ENCODE assay signal across 17 cellular contexts in the genomic region with DNA sequence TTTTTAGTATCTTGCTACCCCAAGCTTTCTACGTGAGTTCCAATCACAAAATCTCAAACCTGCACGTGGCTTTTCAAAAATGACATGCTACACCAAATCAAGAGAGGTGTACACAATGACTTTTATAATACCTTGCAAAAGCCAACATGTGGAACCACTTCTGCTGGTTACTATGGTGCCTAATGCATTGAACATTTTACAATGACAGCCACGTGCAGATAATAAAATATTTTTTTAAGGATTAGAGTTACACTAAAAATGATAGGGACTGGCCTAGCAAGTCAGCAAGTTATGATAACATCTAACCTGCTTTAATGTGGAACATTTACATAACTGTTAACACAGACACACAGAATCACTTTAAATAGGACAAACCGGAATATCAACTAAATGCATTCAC. TPM values are rescaled to one million over a fixed set of nuclear protein-coding genes. Genes with fewer than 3 reads are reported as not detected.
A peak's percentile ranks its signal among the peaks of the same experiment; 100 is the strongest.
DNase-seq lines count a peak whose midpoint lies in the region; ATAC-seq, FAIRE-seq and TF ChIP-seq lines count a peak whose summit lies in the region.
"Had no signal": no experiment of that assay in that cellular context is flagged by ENCODE, and none has a peak within 500 bp of the region (broad histone marks: within the 10 kb centered on the region; RNA-seq: fewer than 3 reads in every experiment).

No MANE protein-coding gene starts in this region.

- H3K4me1 Mint-ChIP-seq in CD8-positive, alpha-beta memory T cell, result peaks cover 48 to 76% (median 75%) of the 10 kb centered on the region in 3 donors
- peaks cover 39% of the 10 kb centered on the region for H3K4me1 Mint-ChIP-seq in central memory CD8-positive, alpha-beta T cell
- H3K4me1 Mint-ChIP-seq in T-helper 2 cell treated with Interferon-gamma antibody and Interleukin-4, amounts not matched to agents 5 μg/mL and 100 μg/mL, for 36 hours (ENCODE audit: low read depth), result peaks cover 27% of the 10 kb centered on the region

- ATAC-seq in central memory CD8-positive, alpha-beta T cell (replicated peaks; ENCODE audit: extremely low read depth, poor library complexity, severe bottlenecking), result no peak
- no peak for ATAC-seq in HG02763 (IDR thresholded peaks at IDR 0.05; ENCODE audit: unreplicated experiment)
- ATAC-seq: activated CD8-positive, alpha-beta T cell treated with anti-CD3 and anti-CD28 coated beads, Interleukin-2, amount 10 ng/mL, durations not matched to agents 7 days and 5 days had no signal

- peak; percentile 76 for FAIRE-seq in GM12891 (lab: Jason Lieb, UNC)

- no peaks in the 10 kb centered on the region for H3K36me3 ChIP-seq in CD8-positive, alpha-beta memory T cell (ENCODE audit: insufficient read depth, low read length)
- H3K36me3 ChIP-seq: thyroid gland had no signal

- H3K4me1 ChIP-seq in CD8-positive, alpha-beta memory T cell (ENCODE audit: insufficient read depth, low read length), result peaks cover 29% of the 10 kb centered on the region

- peak overlapping the region in 7 of 8 donors; percentile 26 to 86 (median 72) for H3K27ac Mint-ChIP-seq in CD8-positive, alpha-beta memory T cell
- H3K27ac Mint-ChIP-seq in central memory CD8-positive, alpha-beta T cell (ENCODE audit: low read depth), result peak overlapping the region; percentile 32
- no peak overlapping the region for H3K27ac Mint-ChIP-seq in T-helper 2 cell treated with Interferon-gamma antibody and Interleukin-4, amounts not matched to agents 5 μg/mL and 100 μg/mL, for 36 hours
- H3K27ac Mint-ChIP-seq: activated B cell treated with CpG ODN at 0.5 μM for 24 hours; activated CD8-positive, alpha-beta T cell treated with anti-CD3 and anti-CD28 coated beads, Interleukin-2, amount 10 ng/mL, durations not matched to agents 7 days and 5 days; B cell had no signal

- H3K27me3 ChIP-seq in CD8-positive, alpha-beta memory T cell (ENCODE audit: insufficient read depth, low read length, poor library complexity, severe bottlenecking), result no peaks in the 10 kb centered on the region
- H3K27me3 ChIP-seq: thyroid gland had no signal

- no peak for TF ChIP-seq POLR2A in GM12891 (IDR thresholded peaks at IDR 0.05; ENCODE audit: low read depth, low read length)

- H3K9me3 ChIP-seq in CD8-positive, alpha-beta memory T cell (ENCODE audit: low read length), result no peaks in the 10 kb centered on the region
- H3K9me3 ChIP-seq: left ventricle myocardium inferior, thyroid gland had no signal

- H3K27me3 Mint-ChIP-seq in CD8-positive, alpha-beta memory T cell, result no peaks in the 10 kb centered on the region
- no peaks in the 10 kb centered on the region for H3K27me3 Mint-ChIP-seq in central memory CD8-positive, alpha-beta T cell
- no peaks in the 10 kb centered on the region for H3K27me3 Mint-ChIP-seq in T-helper 2 cell treated with Interferon-gamma antibody and Interleukin-4, amounts not matched to agents 5 μg/mL and 100 μg/mL, for 36 hours (ENCODE audit: low read depth)
- H3K27me3 Mint-ChIP-seq: activated B cell treated with CpG ODN at 0.5 μM for 24 hours, B cell had no signal

- H3K9me3 Mint-ChIP-seq in CD8-positive, alpha-beta memory T cell, result no peaks in the 10 kb centered on the region
- no peaks in the 10 kb centered on the region for H3K9me3 Mint-ChIP-seq in central memory CD8-positive, alpha-beta T cell
- H3K9me3 Mint-ChIP-seq in T-helper 2 cell treated with Interferon-gamma antibody and Interleukin-4, amounts not matched to agents 5 μg/mL and 100 μg/mL, for 36 hours, result no peaks in the 10 kb centered on the region
- H3K9me3 Mint-ChIP-seq: activated B cell treated with CpG ODN at 0.5 μM for 24 hours, H9 had no signal

- no peak overlapping the region for H3K4me3 ChIP-seq in CD8-positive, alpha-beta memory T cell (ENCODE audit: low read length)
- H3K4me3 ChIP-seq: left ventricle myocardium inferior, thyroid gland had no signal

- H3K4me3 Mint-ChIP-seq in CD8-positive, alpha-beta memory T cell, result peak overlapping the region in 2 of 7 donors; percentile 21 to 49
- no peak overlapping the region for H3K4me3 Mint-ChIP-seq in central memory CD8-positive, alpha-beta T cell
- no peak overlapping the region for H3K4me3 Mint-ChIP-seq in T-helper 2 cell treated with Interferon-gamma antibody and Interleukin-4, amounts not matched to agents 5 μg/mL and 100 μg/mL, for 36 hours
- H3K4me3 Mint-ChIP-seq: activated CD8-positive, alpha-beta T cell treated with anti-CD3 and anti-CD28 coated beads, Interleukin-2, amount 10 ng/mL, durations not matched to agents 7 days and 5 days; H9 had no signal

- DNase-seq in CD8-positive, alpha-beta memory T cell, result no peak
- no peak for DNase-seq in GM12891 (ENCODE audit: insufficient read length, low spot score)
- DNase-seq in NCI-H526 (lab: John Stamatoyannopoulos, UW), result peak; percentile 86 to 87
- no peak for DNase-seq in central memory CD8-positive, alpha-beta T cell (ENCODE audit: low spot score in 2 of 2)
- no peak for DNase-seq in activated CD8-positive, alpha-beta memory T cell treated with anti-CD3 and anti-CD28 coated beads for 24 hours
- no peak for DNase-seq in T-helper 2 cell treated with Interferon-gamma antibody and Interleukin-4, amounts not matched to agents 5 μg/mL and 100 μg/mL, for 36 hours (ENCODE audit: low spot score)
- DNase-seq: activated B cell treated with CpG ODN at 0.5 μM for 24 hours; activated CD8-positive, alpha-beta T cell treated with anti-CD3 and anti-CD28 coated beads, Interleukin-2, amount 10 ng/mL, durations not matched to agents 7 days and 5 days; activated effector memory CD4-positive, alpha-beta T cell treated with Interleukin-2 at 50 U/mL for 16 hours; anterior cingulate cortex; DMS 273 treated with DMSO at 0.1 percent for 48 hours; H9; left ventricle myocardium inferior; stimulated activated CD4-positive, alpha-beta T cell treated with anti-CD3 and anti-CD28 coated beads, Interleukin-4, amount 100 ng/mL, for 4 hours; thyroid gland had no signal

- peaks cover 0 to 11% (median 5%) of the 10 kb centered on the region in 3 donors for H3K36me3 Mint-ChIP-seq in CD8-positive, alpha-beta memory T cell
- H3K36me3 Mint-ChIP-seq in central memory CD8-positive, alpha-beta T cell (ENCODE audit: insufficient read depth), result peaks cover 6% of the 10 kb centered on the region
- peaks cover 12% of the 10 kb centered on the region for H3K36me3 Mint-ChIP-seq in T-helper 2 cell treated with Interferon-gamma antibody and Interleukin-4, amounts not matched to agents 5 μg/mL and 100 μg/mL, for 36 hours (ENCODE audit: low read depth)

- no peak overlapping the region for H3K27ac ChIP-seq in CD8-positive, alpha-beta memory T cell (ENCODE audit: low read depth, low read length)
- H3K27ac ChIP-seq: left ventricle myocardium inferior, thyroid gland had no signal

- POLR2A ChIA-PET in CD8-positive, alpha-beta memory T cell (lab: Charles Lee), result no interaction called here

- CTCF ChIA-PET in CD8-positive, alpha-beta memory T cell (lab: Charles Lee), result no interaction called here

TF ChIP-seq in GM12891, 5 proteins besides CTCF, POLR2A, EP300 and RAD21:
- TF ChIP-seq TAF1 (IDR thresholded peaks at IDR 0.05; ENCODE audit: low read depth, low read length), result no peak
- TF ChIP-seq POLR2AphosphoS5 (IDR thresholded peaks at IDR 0.05; ENCODE audit: low read depth, low read length), result no peak
- no peak for TF ChIP-seq SPI1 (IDR thresholded peaks at IDR 0.05; ENCODE audit: low read depth, low read length)
- no peak for TF ChIP-seq PAX5 (IDR thresholded peaks at IDR 0.05; ENCODE audit: insufficient read depth, low read length, severe bottlenecking)
- no peak for TF ChIP-seq POU2F2 (IDR thresholded peaks at IDR 0.05; ENCODE audit: low read depth, low read length)

RNA-seq across cellular contexts. Expression of a gene that starts 30.2 kb away (rescaled TPM):
- 10 to 100 TPM; 31.5 to 34.6 TPM for total RNA-seq in CD8-positive, alpha-beta memory T cell
- 6.0 TPM for polyA plus RNA-seq in CD8-positive, alpha-beta memory T cell
- polyA plus RNA-seq in GM12891 (2012; ENCODE audit: low read depth, missing spikeins), result 10.0 TPM

Comparison
In these comparisons a context has a peak if more than half of its experiments do, and no peak if none do; other contexts are left out.
1. DNase-seq: peak in NCI-H526 (2 of 2); none in CD8-positive, alpha-beta memory T cell (0 of 5), GM12891 (single experiment), central memory CD8-positive, alpha-beta T cell (0 of 2), activated CD8-positive, alpha-beta memory T cell treated with anti-CD3 and anti-CD28 coated beads for 24 hours (single experiment) and T-helper 2 cell treated with Interferon-gamma antibody and Interleukin-4, amounts not matched to agents 5 μg/mL and 100 μg/mL, for 36 hours (single experiment).